In genomic region chr20:21099653-21100589, GRCh38 we compare ENCODE assay signal across 10 cellular contexts. TPM values are rescaled to one million over a fixed set of nuclear protein-coding genes. Genes with fewer than 3 reads are reported as not detected.
DNase-seq lines count a peak whose midpoint lies in the region; ATAC-seq and TF ChIP-seq lines count a peak whose summit lies in the region.
"Had no signal": no experiment of that assay in that cellular context is flagged by ENCODE, and none has a peak within 500 bp of the region (broad histone marks: within the 10 kb centered on the region; RNA-seq: fewer than 3 reads in every experiment).

No MANE protein-coding gene starts in this region.

- H3K36me3 ChIP-seq in trophoblast cell (ENCODE audit: control insufficient read depth in 1 of 2, insufficient read depth in 2 of 2, low read length in 2 of 2), result no peaks in the 10 kb centered on the region

- H2BK12ac ChIP-seq in trophoblast cell (ENCODE audit: low read length), result no peak overlapping the region

- TF ChIP-seq CTCF in activated CD8-positive, alpha-beta T cell treated with anti-CD3 and anti-CD28 coated beads for 36 hours (IDR thresholded peaks at IDR 0.05), result no peak
- TF ChIP-seq CTCF in fibroblast of the aortic adventitia (IDR thresholded peaks at IDR 0.05; ENCODE audit: insufficient read depth, low read length), result no peak

- H2AFZ ChIP-seq in trophoblast cell (ENCODE audit: insufficient read depth, low read length, poor library complexity), result no peak overlapping the region

- no peak overlapping the region for H3K27ac ChIP-seq in trophoblast cell (ENCODE audit: low read depth, low read length)

- no peak overlapping the region for H3K4ac ChIP-seq in trophoblast cell (ENCODE audit: low read depth, low read length)

- no peak overlapping the region for H3K18ac ChIP-seq in trophoblast cell (ENCODE audit: low read length)

- H3K9me3 Mint-ChIP-seq in activated CD8-positive, alpha-beta T cell treated with anti-CD3 and anti-CD28 coated beads for 36 hours, result no peaks in the 10 kb centered on the region

- no peak overlapping the region for H3K23ac ChIP-seq in trophoblast cell (ENCODE audit: low read length)

- H3K27me3 Mint-ChIP-seq in activated CD8-positive, alpha-beta T cell treated with anti-CD3 and anti-CD28 coated beads for 36 hours, result peaks cover 72% of the 10 kb centered on the region

- H3K4me3 ChIP-seq in fibroblast of the aortic adventitia (ENCODE audit: low read depth, low read length) (peak overlapping the region; percentile 42), trophoblast cell (ENCODE audit: low read depth, low read length) (no peak overlapping the region)

- peak overlapping the region; percentile 80 for H3K4me3 Mint-ChIP-seq in activated CD8-positive, alpha-beta T cell treated with anti-CD3 and anti-CD28 coated beads for 36 hours

- ATAC-seq in GM21423 (IDR thresholded peaks at IDR 0.05; ENCODE audit: unreplicated experiment), result peak; percentile 27
- peak; percentile 46 for ATAC-seq in activated CD8-positive, alpha-beta T cell treated with anti-CD3 and anti-CD28 coated beads for 36 hours
- ATAC-seq in HG02642 (IDR thresholded peaks at IDR 0.05; ENCODE audit: poor library complexity, unreplicated experiment), result no peak

- no peak overlapping the region for H3K14ac ChIP-seq in trophoblast cell (ENCODE audit: low read length)

- no peak overlapping the region for H4K91ac ChIP-seq in trophoblast cell (ENCODE audit: low read depth, low read length)

- POLR2A ChIA-PET in activated CD8-positive, alpha-beta T cell treated with anti-CD3 and anti-CD28 coated beads for 36 hours (lab: Charles Lee), result interaction anchor here (1.3 to 1.8 kb wide), 2 partner anchors 25 to 225 kb away, joined by 3 to 4 read pairs; no protein-coding TSS in a partner anchor

- H3K79me1 ChIP-seq in trophoblast cell (ENCODE audit: low read length), result no peaks in the 10 kb centered on the region

- H2BK120ac ChIP-seq in trophoblast cell (ENCODE audit: insufficient read depth, low read length, poor library complexity), result no peak overlapping the region

- no peak overlapping the region for H3K9ac ChIP-seq in trophoblast cell (ENCODE audit: low read length)

- no peaks in the 10 kb centered on the region for H3K9me3 ChIP-seq in trophoblast cell (ENCODE audit: insufficient read depth, low read depth, low read length)

- no peaks in the 10 kb centered on the region for H3K79me2 ChIP-seq in trophoblast cell (ENCODE audit: control insufficient read depth, insufficient read depth, low read length, poor library complexity)

- H4K8ac ChIP-seq in trophoblast cell (ENCODE audit: low read depth, low read length), result no peak overlapping the region

- no CpG with 5 or more reads among the region's 48 CpGs for WGBS in trophoblast cell (ENCODE audit: extremely low coverage, insufficient coverage, insufficient read length)

- CTCF ChIA-PET in activated CD8-positive, alpha-beta T cell treated with anti-CD3 and anti-CD28 coated beads for 36 hours (lab: Charles Lee), result interaction anchor here (1.4 to 2.0 kb wide), 2 partner anchors 34 to 135 kb away, joined by 3 to 5 read pairs; no protein-coding TSS in a partner anchor

- H3K4me2 ChIP-seq in trophoblast cell (ENCODE audit: low read length), result peak overlapping the region; percentile 75

- peaks cover 1% of the 10 kb centered on the region for H3K36me3 Mint-ChIP-seq in activated CD8-positive, alpha-beta T cell treated with anti-CD3 and anti-CD28 coated beads for 36 hours (ENCODE audit: low read depth)

- H2BK5ac ChIP-seq in trophoblast cell (ENCODE audit: low read depth, low read length, poor library complexity), result no peak overlapping the region

- H3K4me1 ChIP-seq in trophoblast cell (ENCODE audit: control insufficient read depth in 1 of 2, insufficient read depth in 2 of 2, low read length in 2 of 2), result peaks cover 17 to 19% of the 10 kb centered on the region in 2 experiments

- intact Hi-C loops in activated CD8-positive, alpha-beta T cell treated with anti-CD3 and anti-CD28 coated beads for 36 hours (cut with micrococcal nuclease), result loop anchor here (10.0 kb wide), 2 partner anchors 415 to 1475 kb away; partner anchors contain the start of gene NKX2-2

- H3K4me1 Mint-ChIP-seq in activated CD8-positive, alpha-beta T cell treated with anti-CD3 and anti-CD28 coated beads for 36 hours (ENCODE audit: low read depth), result peaks cover 32% of the 10 kb centered on the region

- H3K27me3 ChIP-seq in trophoblast cell (ENCODE audit: insufficient read depth, low read length), result peaks cover 59% of the 10 kb centered on the region

- H2AK5ac ChIP-seq in trophoblast cell (ENCODE audit: low read length), result no peak overlapping the region

- H4K12ac ChIP-seq in trophoblast cell (ENCODE audit: low read depth, low read length), result no peak overlapping the region

- peak; percentile 35 for DNase-seq in CMK (ENCODE audit: low read depth)
- DNase-seq in NCI-H1694 treated with DMSO at 0.1 percent for 48 hours (lab: John Stamatoyannopoulos, UW), result peak; percentile 55
- peak; percentile 67 for DNase-seq in activated CD8-positive, alpha-beta T cell treated with anti-CD3 and anti-CD28 coated beads for 36 hours
- peak; percentile 17 for DNase-seq in fibroblast of the aortic adventitia (ENCODE audit: low read depth)
- DNase-seq in trophoblast cell, result peak; percentile 20 to 52
- no peak for DNase-seq in SK-N-DZ (ENCODE audit: low spot score)

- H3K27ac Mint-ChIP-seq in activated CD8-positive, alpha-beta T cell treated with anti-CD3 and anti-CD28 coated beads for 36 hours, result peak overlapping the region; percentile 91

RNA-seq across cellular contexts. Expression of gene LINC00237, which starts 6.2 kb away (rescaled TPM):
- not detected for total RNA-seq in activated CD8-positive, alpha-beta T cell treated with anti-CD3 and anti-CD28 coated beads for 36 hours
- total RNA-seq in fibroblast of the aortic adventitia (ENCODE audit: low replicate concordance), result not detected in 2 replicates
- not detected in 2 replicates for polyA plus RNA-seq in trophoblast cell (2013)
- not detected in 2 replicates for polyA plus RNA-seq in SK-N-DZ (2014; cell fraction: cytosol; rRNA removed)
- polyA plus RNA-seq in SK-N-DZ (2014; cell fraction: nucleus; rRNA removed), result not detected in 2 replicates
- total RNA-seq: HT1080, myocyte had no signal

RNA-seq across cellular contexts. Expression of gene KIZ, which starts 26.0 kb away (rescaled TPM):
- 10 to 100 TPM; 13.1 to 13.2 TPM for total RNA-seq in activated CD8-positive, alpha-beta T cell treated with anti-CD3 and anti-CD28 coated beads for 36 hours
- 19.4 and 55.3 TPM in 2 replicates for total RNA-seq in fibroblast of the aortic adventitia (ENCODE audit: low replicate concordance)
- 8.9 and 9.2 TPM in 2 replicates for polyA plus RNA-seq in trophoblast cell (2013)
- 33.5 and 35.3 TPM in 2 replicates for polyA plus RNA-seq in SK-N-DZ (2014; cell fraction: cytosol; rRNA removed)
- polyA plus RNA-seq in SK-N-DZ (2014; cell fraction: nucleus; rRNA removed), result 47.3 and 52.6 TPM in 2 replicates
